Comparison of ENCODE assay signal across 29 cellular contexts in the genomic region with DNA sequence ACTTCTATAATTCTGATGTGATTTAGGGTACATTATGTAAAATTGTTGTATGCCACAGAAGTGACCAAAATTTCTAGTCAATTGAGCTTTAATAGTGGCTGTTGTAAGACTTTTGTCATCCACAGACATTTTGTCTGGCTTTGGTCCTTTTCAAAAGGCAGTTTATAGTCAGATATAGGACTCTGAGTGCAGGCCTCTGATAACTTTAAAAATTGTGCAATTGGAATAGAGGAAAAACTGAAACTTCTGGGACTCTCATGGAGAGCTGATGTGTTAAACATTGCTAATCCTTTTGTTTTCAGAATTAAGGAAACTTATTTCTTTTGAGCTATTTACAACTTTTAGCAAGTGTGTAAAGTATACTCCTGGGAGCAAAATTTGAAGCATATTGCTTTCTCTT.
"Had no signal": no experiment of that assay in that cellular context is flagged by ENCODE, and none has a peak within 500 bp of the region (broad histone marks: within the 10 kb centered on the region; RNA-seq: fewer than 3 reads in every experiment).

No MANE protein-coding gene starts in this region.

- H3K27me3 ChIP-seq: adrenal gland, body of pancreas, breast epithelium, Peyer's patch had no signal

- H3K4me1 ChIP-seq: breast epithelium, Peyer's patch had no signal

- DNase-seq: activated CD4-positive, alpha-beta memory T cell treated with anti-CD3 and anti-CD28 coated beads for 36 hours; activated CD4-positive, alpha-beta T cell treated with anti-CD3 and anti-CD28 coated beads, Interleukin-2, amount 10 ng/mL, durations not matched to agents 7 days and 5 days; activated CD8-positive, alpha-beta memory T cell treated with anti-CD3 and anti-CD28 coated beads, Interleukin-2, amount 50 U/mL, for 4 hours; activated gamma-delta T cell treated with Interleukin-2 at 50 U/mL for 16 hours; activated naive CD4-positive, alpha-beta T cell treated with anti-CD3 and anti-CD28 coated beads for 36 hours; activated T-cell treated with anti-CD3 and anti-CD28 coated beads for 4 hours; activated T-cell treated with anti-CD3 and anti-CD28 coated beads, Interleukin-2, amount 50 U/mL, for 4 hours; adrenal gland; caudate nucleus; MM.1S; MV-4-11; NCI-H1092; NCI-H1436 treated with DMSO at 0.1 percent for 48 hours; NCI-H1694 treated with DMSO at 0.1 percent for 48 hours; NCI-H2029; NCI-H345; NCI-H510A; NCI-H526; NCI-H748 treated with DMSO at 0.1 percent for 48 hours; NK-92 treated with Interleukin-12 subunit alpha and Interleukin-12 subunit beta, amount 100 ng/mL, for 24 hours; PC-3; Peyer's patch; RPMI8226; SHP77 treated with DMSO at 0.1 percent for 48 hours had no signal

- H3K4me3 ChIP-seq: adrenal gland, body of pancreas, breast epithelium, Peyer's patch had no signal

- H3K36me3 ChIP-seq: adrenal gland, breast epithelium, Peyer's patch had no signal

- H3K27ac ChIP-seq: adrenal gland, KMS-11, Peyer's patch had no signal

- ATAC-seq: activated naive CD4-positive, alpha-beta T cell treated with anti-CD3 and anti-CD28 coated beads, Interleukin-2, amount 50 U/mL, for 72 hours; activated T-cell treated with anti-CD3 and anti-CD28 coated beads, Interleukin-2, amount 50 U/mL, for 4 hours; PC-3 had no signal

- FAIRE-seq: astrocyte had no signal

- H3K4me2 ChIP-seq: KMS-11 had no signal

- H3K9me3 ChIP-seq: adrenal gland, body of pancreas, breast epithelium, Peyer's patch had no signal

- H3K9ac ChIP-seq: KMS-11 had no signal
